25 cellular contexts compared by ENCODE assay signal in genomic region chr10:79495791-79496190, GRCh38. TPM values are rescaled to one million over a fixed set of nuclear protein-coding genes. Genes with fewer than 3 reads are reported as not detected.
"Had no signal": no experiment of that assay in that cellular context is flagged by ENCODE, and none has a peak within 500 bp of the region (broad histone marks: within the 10 kb centered on the region; RNA-seq: fewer than 3 reads in every experiment).

No MANE protein-coding gene starts in this region.

- H3K36me3 ChIP-seq: colonic mucosa, esophagus squamous epithelium, gastrocnemius medialis, heart right ventricle, left lung, lower lobe of right lung had no signal

- DNase-seq: colonic mucosa; cortex of kidney; effector CD8-positive, alpha-beta T cell; effector memory CD8-positive, alpha-beta T cell; endodermal cell; erythroblast; esophagus squamous epithelium; foreskin fibroblast; foreskin melanocyte; gastrocnemius medialis; glutamatergic neuron; head of caudate nucleus; heart right ventricle; hippocampal formation; left cardiac atrium; left lung; left ventricle myocardium superior; lower lobe of right lung; mesendoderm; midbrain had no signal

- H3K4me3 ChIP-seq: colonic mucosa, esophagus squamous epithelium, gastrocnemius medialis, heart right ventricle, left lung, lower lobe of right lung had no signal

- H3K4me1 ChIP-seq: colonic mucosa had no signal

- H3K27ac ChIP-seq: colonic mucosa, epithelial cell of prostate, esophagus squamous epithelium, gastrocnemius medialis, heart right ventricle, left lung, lower lobe of right lung had no signal

- ATAC-seq: effector memory CD8-positive, alpha-beta T cell; esophagus mucosa; gastrocnemius medialis; heart right ventricle; left cardiac atrium; left lung; left ventricle myocardium superior; lower lobe of right lung had no signal

- H3K9me3 ChIP-seq: colonic mucosa, esophagus squamous epithelium, gastrocnemius medialis, heart right ventricle, left lung, lower lobe of right lung had no signal

- H3K27me3 ChIP-seq: colonic mucosa had no signal

- FAIRE-seq: endometrium, islet of Langerhans, keratinocyte had no signal

RNA-seq across cellular contexts. Expression of gene EIF5AL1, which starts 16.5 kb away (rescaled TPM):
- total RNA-seq: lower lobe of right lung had no signal
